In genomic region chr15:79935556-79936201, GRCh38 we compare ENCODE assay signal across 1 cellular context. TPM values are rescaled to one million over a fixed set of nuclear protein-coding genes. Genes with fewer than 3 reads are reported as not detected.
"Had no signal": no experiment of that assay in that cellular context is flagged by ENCODE, and none has a peak within 500 bp of the region (broad histone marks: within the 10 kb centered on the region; RNA-seq: fewer than 3 reads in every experiment).

No MANE protein-coding gene starts in this region.

RNA-seq across cellular contexts. Expression of gene BCL2A1, which starts 35.3 kb away (rescaled TPM):
- total RNA-seq: MCF 10A had no signal
